Comparison of ENCODE assay signal across 23 cellular contexts in the genomic region with DNA sequence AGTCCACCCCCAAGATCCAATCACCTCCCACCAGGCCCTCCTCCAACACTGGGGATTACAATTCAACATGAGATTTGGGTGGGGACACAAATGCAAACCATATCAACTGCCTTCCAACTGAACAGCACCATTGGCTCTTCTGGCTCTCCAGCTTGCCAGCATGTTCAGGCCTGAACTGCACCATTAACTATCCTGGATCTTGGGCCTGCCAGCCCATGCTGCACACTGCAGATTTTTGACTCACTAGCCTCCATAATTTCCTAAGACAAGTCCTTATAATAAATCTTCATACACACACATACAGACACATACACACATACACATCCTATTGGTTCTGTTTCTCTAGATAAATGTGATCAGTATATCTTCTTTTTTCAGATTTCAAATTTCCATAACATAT.
"Had no signal": no experiment of that assay in that cellular context is flagged by ENCODE, and none has a peak within 500 bp of the region (broad histone marks: within the 10 kb centered on the region; RNA-seq: fewer than 3 reads in every experiment).

No MANE protein-coding gene starts in this region.

- H3K36me3 ChIP-seq: ovary, right lobe of liver, sigmoid colon, stomach, thoracic aorta, thyroid gland, tibial nerve, upper lobe of left lung, vagina had no signal

- H2AFZ ChIP-seq: parathyroid adenoma had no signal

- H3K79me2 ChIP-seq: parathyroid adenoma had no signal

- DNase-seq: nephron progenitor cell; occipital lobe; ovary; posterior cingulate gyrus; psoas muscle; right cardiac atrium; right lobe of liver; sigmoid colon; small intestine; stimulated activated CD4-positive, alpha-beta T cell treated with anti-CD3 and anti-CD28 coated beads, Interleukin-15, amount 100 ng/mL, for 24 hours; stimulated activated CD4-positive, alpha-beta T cell treated with anti-CD3 and anti-CD28 coated beads, Interleukin-2, amount 100 ng/mL, for 24 hours; stimulated activated CD4-positive, alpha-beta T cell treated with anti-CD3 and anti-CD28 coated beads, Interleukin-2, amount 100 ng/mL, for 48 hours; stimulated activated CD4-positive, alpha-beta T cell treated with anti-CD3 and anti-CD28 coated beads, Interleukin-4, amount 100 ng/mL, for 24 hours; stimulated activated naive B cell treated with anti-CD40 and anti-IgM and Interleukin-4, amounts not matched to agents 10 μg/mL and 1 μg/mL and 100 μg/mL, for 72 hours; stimulated activated naive CD4-positive, alpha-beta T cell treated with Interleukin-2 at 50 U/mL for 16 hours; stomach; thyroid gland; trophoblast cell; upper lobe of left lung had no signal

- H3K4me3 ChIP-seq: ovary, psoas muscle, right lobe of liver, sigmoid colon, stomach, thoracic aorta, thyroid gland, tibial nerve, upper lobe of left lung, vagina had no signal

- H3K9ac ChIP-seq: parathyroid adenoma had no signal

- H3K27ac ChIP-seq: ovary, parathyroid adenoma, psoas muscle, right lobe of liver, sigmoid colon, stomach, thoracic aorta, thyroid gland, tibial nerve, upper lobe of left lung, vagina had no signal

- H3K9me3 ChIP-seq: ovary, psoas muscle, right lobe of liver, sigmoid colon, thoracic aorta, thyroid gland, upper lobe of left lung, vagina had no signal

- H3K27me3 ChIP-seq: ovary, right lobe of liver, sigmoid colon, stomach, thyroid gland, tibial nerve, upper lobe of left lung, vagina had no signal

- H3K4me1 ChIP-seq: parathyroid adenoma, psoas muscle, right lobe of liver, sigmoid colon, stomach, thyroid gland, tibial nerve, upper lobe of left lung, vagina had no signal
